In the genomic region with DNA sequence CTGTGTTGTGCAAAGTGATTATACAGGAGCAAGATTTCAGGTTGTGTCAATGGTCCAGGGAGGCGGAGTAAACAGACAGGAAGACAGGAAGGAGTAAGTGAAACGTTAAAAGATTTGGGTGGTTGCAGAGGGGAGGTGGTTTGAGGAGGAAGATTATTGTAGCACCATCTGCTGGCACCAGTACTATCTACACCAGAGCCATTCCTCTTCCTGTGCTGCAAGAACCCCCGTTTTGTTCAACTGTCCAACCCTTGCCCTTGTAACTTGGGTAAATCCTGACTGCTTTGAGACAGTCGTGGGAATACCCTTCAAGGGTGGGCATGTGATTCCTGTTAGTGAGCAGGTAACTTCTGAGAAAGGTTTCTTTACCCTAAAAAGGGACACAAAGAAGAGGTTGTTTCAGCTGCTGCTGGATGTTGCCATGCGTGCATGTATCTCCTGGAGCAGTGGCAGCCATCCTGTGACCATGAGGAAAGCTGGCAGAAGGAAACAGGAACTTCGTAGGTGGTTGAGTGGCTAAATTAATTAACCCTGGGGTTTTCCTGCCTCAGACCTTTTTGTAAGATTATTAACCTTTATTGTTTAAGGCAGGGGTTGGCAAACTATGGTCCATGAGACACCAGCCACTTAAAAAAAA, we compare ENCODE assay signal across 8 cellular contexts.
DNase-seq lines count a peak whose midpoint lies in the region; ATAC-seq, FAIRE-seq and TF ChIP-seq lines count a peak whose summit lies in the region.

No MANE protein-coding gene starts in this region.

- H3K27ac ChIP-seq in ascending aorta (no peak overlapping the region), psoas muscle (no peak overlapping the region)

- TF ChIP-seq CTCF in Caco-2 (IDR thresholded peaks at IDR 0.05; ENCODE audit: insufficient read depth in 1 of 2, low read depth in 1 of 2, low read length in 1 of 2, severe bottlenecking in 1 of 2, unreplicated experiment in 1 of 2) = peak; percentile 34 to 39
- TF ChIP-seq CTCF in ascending aorta (IDR thresholded peaks at IDR 0.05) = no peak
- no peak for TF ChIP-seq CTCF in psoas muscle (IDR thresholded peaks at IDR 0.05)
- TF ChIP-seq CTCF in nephron progenitor cell (IDR thresholded peaks at IDR 0.05) = no peak

- 73 to 77% (median 75%) methylated on average over 6 of the region's 6 CpGs for WGBS in psoas muscle, 3 donors

- H3K27ac Mint-ChIP-seq in Caco-2 (ENCODE audit: unreplicated experiment) = peak overlapping the region; percentile 5
- H3K27ac Mint-ChIP-seq in activated CD8-positive, alpha-beta memory T cell treated with anti-CD3 and anti-CD28 coated beads, Interleukin-2, amount 10 ng/mL, durations not matched to agents 7 days and 5 days = peak overlapping the region; percentile 74
- no peak overlapping the region for H3K27ac Mint-ChIP-seq in nephron progenitor cell

- H3K4me3 Mint-ChIP-seq in Caco-2 (ENCODE audit: unreplicated experiment) (no peak overlapping the region), nephron progenitor cell (no peak overlapping the region)
- peak overlapping the region; percentile 29 for H3K4me3 Mint-ChIP-seq in activated CD8-positive, alpha-beta memory T cell treated with anti-CD3 and anti-CD28 coated beads, Interleukin-2, amount 10 ng/mL, durations not matched to agents 7 days and 5 days

- peak; percentile 47 to 64 for DNase-seq in Caco-2
- peak; percentile 54 for DNase-seq in HTR-8/SVneo (ENCODE audit: insufficient read length, low spot score)
- DNase-seq in activated CD8-positive, alpha-beta memory T cell treated with anti-CD3 and anti-CD28 coated beads, Interleukin-2, amount 10 ng/mL, durations not matched to agents 7 days and 5 days = peak; percentile 74
- peak; percentile 46 for DNase-seq in iris pigment epithelial cell (ENCODE audit: low read depth)
- no peak for DNase-seq in ascending aorta (ENCODE audit: low spot score in 2 of 2)
- no peak for DNase-seq in SK-N-DZ (ENCODE audit: low spot score)
- DNase-seq in psoas muscle = no peak
- DNase-seq in nephron progenitor cell = no peak

- BruUV-seq in Caco-2 (replicated peaks; lab: Mats Ljungman, UMichigan) = no TSS peak

- intact Hi-C loops in Caco-2 (cut with micrococcal nuclease; ENCODE audit: unreplicated experiment) (loop anchor here (1.0 to 2.0 kb wide), 4 partner anchors 122 to 226 kb away; no protein-coding TSS in a partner anchor), ascending aorta (cut with DNase I) (no loop called here), psoas muscle (cut with DNase I) (no loop called here)

- H3K36me3 ChIP-seq in Caco-2 (ENCODE audit: control insufficient read depth, insufficient read depth, low read length) (no peaks in the 10 kb centered on the region), ascending aorta (no peaks in the 10 kb centered on the region), psoas muscle (ENCODE audit: insufficient read depth in 1 of 2, low read depth in 1 of 2) (no peaks in the 10 kb centered on the region)

- POLR2A ChIA-PET in Caco-2 (lab: Charles Lee) = no interaction called here

- H3K9me3 Mint-ChIP-seq in Caco-2 (ENCODE audit: unreplicated experiment) = no peaks in the 10 kb centered on the region
- H3K9me3 Mint-ChIP-seq in activated CD8-positive, alpha-beta memory T cell treated with anti-CD3 and anti-CD28 coated beads, Interleukin-2, amount 10 ng/mL, durations not matched to agents 7 days and 5 days (ENCODE audit: low read depth) = no peaks in the 10 kb centered on the region
- peaks cover 6% of the 10 kb centered on the region for H3K9me3 Mint-ChIP-seq in nephron progenitor cell

- H3K4me3 ChIP-seq in Caco-2 (ENCODE audit: low read depth, low read length) (no peak overlapping the region), ascending aorta (no peak overlapping the region), psoas muscle (no peak overlapping the region)

- no peaks in the 10 kb centered on the region for H3K27me3 ChIP-seq in Caco-2 (replicated peaks; ENCODE audit: control insufficient read depth, insufficient read depth, low read length)
- no peaks in the 10 kb centered on the region for H3K27me3 ChIP-seq in ascending aorta
- no peaks in the 10 kb centered on the region for H3K27me3 ChIP-seq in psoas muscle (ENCODE audit: insufficient read depth in 3 of 3, low read length in 2 of 3)

- FAIRE-seq in HTR-8/SVneo (lab: Jason Lieb, UNC) = peak; percentile 72

- H3K27me3 Mint-ChIP-seq in Caco-2 (ENCODE audit: insufficient read depth, unreplicated experiment) (no peaks in the 10 kb centered on the region), nephron progenitor cell (ENCODE audit: low read depth, poor library complexity) (peaks cover 4% of the 10 kb centered on the region)
- H3K27me3 Mint-ChIP-seq in activated CD8-positive, alpha-beta memory T cell treated with anti-CD3 and anti-CD28 coated beads, Interleukin-2, amount 10 ng/mL, durations not matched to agents 7 days and 5 days = no peaks in the 10 kb centered on the region

- no peaks in the 10 kb centered on the region for H3K9me3 ChIP-seq in Caco-2
- no peaks in the 10 kb centered on the region for H3K9me3 ChIP-seq in ascending aorta
- no peaks in the 10 kb centered on the region for H3K9me3 ChIP-seq in psoas muscle

- H3K4me1 Mint-ChIP-seq in Caco-2 (ENCODE audit: low read depth, unreplicated experiment) (peaks cover 15% of the 10 kb centered on the region), nephron progenitor cell (peaks cover 9% of the 10 kb centered on the region)
- peaks cover 44% of the 10 kb centered on the region for H3K4me1 Mint-ChIP-seq in activated CD8-positive, alpha-beta memory T cell treated with anti-CD3 and anti-CD28 coated beads, Interleukin-2, amount 10 ng/mL, durations not matched to agents 7 days and 5 days

- H3K36me3 Mint-ChIP-seq in Caco-2 (ENCODE audit: insufficient read depth, unreplicated experiment) = no peaks in the 10 kb centered on the region
- H3K36me3 Mint-ChIP-seq in activated CD8-positive, alpha-beta memory T cell treated with anti-CD3 and anti-CD28 coated beads, Interleukin-2, amount 10 ng/mL, durations not matched to agents 7 days and 5 days = peaks cover 4% of the 10 kb centered on the region
- peaks cover 5% of the 10 kb centered on the region for H3K36me3 Mint-ChIP-seq in nephron progenitor cell (ENCODE audit: low read depth)

- CTCF ChIA-PET in Caco-2 (lab: Charles Lee) = no interaction called here
- CTCF ChIA-PET in activated CD8-positive, alpha-beta memory T cell treated with anti-CD3 and anti-CD28 coated beads, Interleukin-2, amount 10 ng/mL, durations not matched to agents 7 days and 5 days (lab: Charles Lee) = interaction anchor here (0.8 to 3.1 kb wide), 6 partner anchors 9 to 226 kb away, joined by 3 to 9 read pairs (median 4); no protein-coding TSS in a partner anchor

- ATAC-seq in activated CD8-positive, alpha-beta memory T cell treated with anti-CD3 and anti-CD28 coated beads, Interleukin-2, amount 10 ng/mL, durations not matched to agents 7 days and 5 days = peak; percentile 94
- ATAC-seq in psoas muscle = no peak

- H3K4me1 ChIP-seq in Caco-2 = peaks cover 21% of the 10 kb centered on the region
- peaks cover 0 to under 1% of the 10 kb centered on the region in 2 donors for H3K4me1 ChIP-seq in ascending aorta
- H3K4me1 ChIP-seq in psoas muscle = no peaks in the 10 kb centered on the region

Comparison
In these comparisons a context has a peak if more than half of its experiments do, and no peak if none do; other contexts are left out.
1. DNase-seq: peak in Caco-2 (2 of 2), HTR-8/SVneo (single experiment), activated CD8-positive, alpha-beta memory T cell treated with anti-CD3 and anti-CD28 coated beads, Interleukin-2, amount 10 ng/mL, durations not matched to agents 7 days and 5 days (single experiment) and iris pigment epithelial cell (single experiment); none in ascending aorta (0 of 2), SK-N-DZ (single experiment), psoas muscle (0 of 2) and nephron progenitor cell (single experiment).
2. CTCF ChIP-seq: peak in Caco-2 (2 of 2); none in ascending aorta (0 of 3), psoas muscle (single experiment) and nephron progenitor cell (single experiment).